22 cellular contexts compared by ENCODE assay signal in the genomic region with DNA sequence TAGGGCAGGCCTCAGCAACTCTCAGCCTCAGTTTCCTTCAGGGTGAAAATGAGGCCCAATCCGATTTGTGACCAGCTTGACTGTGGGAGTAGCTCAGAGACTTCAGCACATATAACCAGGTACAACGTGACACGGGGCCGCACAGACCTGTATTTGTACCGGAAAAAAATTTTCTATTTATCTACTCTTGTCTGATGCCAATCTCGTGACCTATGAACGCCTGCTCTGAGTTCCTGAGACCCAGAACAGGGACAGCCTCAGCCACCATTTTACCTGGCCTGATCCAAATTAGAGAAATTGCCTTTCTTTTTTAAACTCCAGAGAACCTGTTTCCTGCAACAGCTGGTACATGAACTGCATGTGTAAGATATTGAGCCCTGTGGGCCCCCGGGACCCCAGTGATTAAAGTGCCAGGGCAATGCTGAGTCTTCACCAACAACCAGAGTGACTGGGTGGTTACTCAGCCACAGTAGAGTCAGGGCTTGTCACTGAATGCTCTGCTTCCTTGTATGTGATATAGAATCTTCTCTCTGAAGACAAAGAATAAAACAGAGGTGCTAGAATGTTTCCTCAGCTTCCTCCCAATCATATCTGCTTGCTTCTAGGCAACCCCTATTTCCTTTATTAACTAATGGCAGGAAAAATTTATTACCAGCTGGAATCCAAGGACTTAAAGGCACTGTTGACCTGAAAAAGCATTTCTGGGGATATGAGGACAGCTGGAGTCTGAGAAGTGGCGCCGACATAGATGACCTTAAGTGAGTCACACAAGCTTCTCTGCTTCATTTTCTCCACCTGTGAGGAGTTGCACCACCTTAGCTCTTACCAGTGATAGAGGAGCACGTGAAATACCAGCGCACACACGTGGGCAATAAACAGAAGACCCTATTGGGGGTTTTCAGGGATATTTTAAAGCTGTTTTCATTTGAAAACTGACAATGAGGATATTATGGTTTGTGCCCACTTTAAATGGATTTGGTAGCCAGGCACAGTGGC. TPM values are rescaled to one million over a fixed set of nuclear protein-coding genes. Genes with fewer than 3 reads are reported as not detected.
DNase-seq lines count a peak whose midpoint lies in the region; ATAC-seq and TF ChIP-seq lines count a peak whose summit lies in the region.
"Had no signal": no experiment of that assay in that cellular context is flagged by ENCODE, and none has a peak within 500 bp of the region (broad histone marks: within the 10 kb centered on the region; RNA-seq: fewer than 3 reads in every experiment).

No MANE protein-coding gene starts in this region.

- H2AK5ac ChIP-seq in H9 (ENCODE audit: insufficient read length, low read length), result no peak overlapping the region

- H2BK12ac ChIP-seq in H9 (ENCODE audit: insufficient read length, low read depth, low read length), result no peak overlapping the region

- no peak overlapping the region for H2BK5ac ChIP-seq in H9 (ENCODE audit: insufficient read length, low read length)

- no peak overlapping the region for H2BK120ac ChIP-seq in H9 (ENCODE audit: low read depth, low read length, poor library complexity, severe bottlenecking)

- no peak overlapping the region for H3K9ac ChIP-seq in H9 (ENCODE audit: extremely low read depth, insufficient read length, low read length)

- no peaks in the 10 kb centered on the region for H4K20me1 ChIP-seq in H9 (ENCODE audit: control insufficient read depth, insufficient read depth, insufficient read length)
- H4K20me1 ChIP-seq in osteoblast (ENCODE audit: insufficient read depth, low read length), result no peaks in the 10 kb centered on the region

- H3K9me3 Mint-ChIP-seq in H9, result no peaks in the 10 kb centered on the region
- H3K9me3 Mint-ChIP-seq: activated naive CD8-positive, alpha-beta T cell treated with anti-CD3 and anti-CD28 coated beads, Interleukin-2, amount 10 ng/mL, durations not matched to agents 7 days and 5 days; activated T-helper 17 cell treated with anti-CD3 and anti-CD28 coated beads, Interleukin-2, amount 50 U/mL, for 72 hours; CD4-positive, alpha-beta memory T cell had no signal

- H4K91ac ChIP-seq in H9 (ENCODE audit: insufficient read length, low read depth, low read length), result no peak overlapping the region

- no peak overlapping the region for H3K4me2 ChIP-seq in H9 (ENCODE audit: insufficient read depth, insufficient read length, low read length)
- H3K4me2 ChIP-seq in osteoblast (ENCODE audit: insufficient read depth, low read length), result no peak overlapping the region

- no peak overlapping the region for H2BK20ac ChIP-seq in H9 (ENCODE audit: low read depth, low read length, poor library complexity, severe bottlenecking)

- H2AFZ ChIP-seq in H9 (ENCODE audit: low read length), result no peak overlapping the region
- H2AFZ ChIP-seq in osteoblast (ENCODE audit: low read length), result peak overlapping the region; percentile 71

- no peak overlapping the region for H3K27ac ChIP-seq in H9 (ENCODE audit: insufficient read length, low read depth, low read length)
- peak overlapping the region; percentile 69 for H3K27ac ChIP-seq in epithelial cell of prostate
- H3K27ac ChIP-seq in osteoblast (ENCODE audit: low read depth, low read length), result no peak overlapping the region
- H3K27ac ChIP-seq: brain microvascular endothelial cell, gastrocnemius medialis, neutrophil, SJSA1, thoracic aorta had no signal

- no peaks in the 10 kb centered on the region for H3K23me2 ChIP-seq in H9 (ENCODE audit: insufficient read length, low read depth, low read length, poor library complexity, severe bottlenecking)

- peak overlapping the region in 2 of 3 experiments; percentile 49 to 58; a peak in 2 of 7 replicates for H3K27ac Mint-ChIP-seq in H9
- H3K27ac Mint-ChIP-seq: activated CD4-positive, alpha-beta T cell treated with anti-CD3 and anti-CD28 coated beads for 36 hours; activated CD8-positive, alpha-beta memory T cell treated with anti-CD3 and anti-CD28 coated beads, Interleukin-2, amount 10 ng/mL, durations not matched to agents 7 days and 5 days; activated naive CD8-positive, alpha-beta T cell treated with anti-CD3 and anti-CD28 coated beads, Interleukin-2, amount 10 ng/mL, durations not matched to agents 7 days and 5 days; activated T-helper 17 cell treated with anti-CD3 and anti-CD28 coated beads, Interleukin-2, amount 50 U/mL, for 72 hours had no signal

- H3K18ac ChIP-seq in H9 (ENCODE audit: insufficient read length, low read depth, low read length), result no peak overlapping the region

- no peaks in the 10 kb centered on the region for H3K9me3 ChIP-seq in H9 (ENCODE audit: control insufficient read depth, low read depth, low read length)
- no peaks in the 10 kb centered on the region for H3K9me3 ChIP-seq in osteoblast (ENCODE audit: low read depth, low read length)
- H3K9me3 ChIP-seq: gastrocnemius medialis, neutrophil, SJSA1, thoracic aorta had no signal

- 0 out of 2 replicates have a peak overlapping the region, but pooled peaks have one; percentile 58 for H2BK15ac ChIP-seq in H9 (ENCODE audit: low read depth, low read length)

- no peaks in the 10 kb centered on the region for H3K27me3 ChIP-seq in H9 (ENCODE audit: insufficient read depth, low read length)
- no peaks in the 10 kb centered on the region for H3K27me3 ChIP-seq in osteoblast (ENCODE audit: insufficient read depth, low read length)
- H3K27me3 ChIP-seq: brain microvascular endothelial cell, gastrocnemius medialis, neutrophil, SJSA1 had no signal

- H3K4me1 Mint-ChIP-seq in H9, result peaks cover 25 to 29% of the 10 kb centered on the region in 2 experiments
- H3K4me1 Mint-ChIP-seq: activated CD4-positive, alpha-beta T cell treated with anti-CD3 and anti-CD28 coated beads for 36 hours; activated CD8-positive, alpha-beta memory T cell treated with anti-CD3 and anti-CD28 coated beads, Interleukin-2, amount 10 ng/mL, durations not matched to agents 7 days and 5 days; activated T-helper 17 cell treated with anti-CD3 and anti-CD28 coated beads, Interleukin-2, amount 50 U/mL, for 72 hours; CD4-positive, alpha-beta memory T cell had no signal

- no peaks in the 10 kb centered on the region for H3K79me1 ChIP-seq in H9 (ENCODE audit: insufficient read depth, low read depth, low read length, poor library complexity, severe bottlenecking)

- H3K56ac ChIP-seq in H9 (ENCODE audit: insufficient read length, low read depth, low read length), result no peak overlapping the region

- H3T11ph ChIP-seq in H9 (ENCODE audit: low read length), result no peak overlapping the region

- in situ Hi-C loops in SK-MEL-5 (cut with HindIII; ENCODE audit: low pct_unique_long_range_greater_than_20kb, low sequenced_read_pairs) (no loop called here), ACHN (cut with HindIII; ENCODE audit: low pct_ligation_motif_present, low pct_unique_long_range_greater_than_20kb, low sequenced_read_pairs) (no loop called here)

- H3K4me1 ChIP-seq in H9 (ENCODE audit: insufficient read depth, low read length) (no peaks in the 10 kb centered on the region; the same call in 1 of the 2 replicates), osteoblast (ENCODE audit: insufficient read depth, low read length) (peaks cover 8% of the 10 kb centered on the region)
- H3K4me1 ChIP-seq: gastrocnemius medialis had no signal

- WGBS in H9 (ENCODE audit: extremely low coverage, insufficient read length, low lambda C conversion rate), result no CpG with 5 or more reads among the region's 13 CpGs

- H3K27me3 Mint-ChIP-seq in H9 (ENCODE audit: low read depth), result no peaks in the 10 kb centered on the region
- H3K27me3 Mint-ChIP-seq: activated CD4-positive, alpha-beta T cell treated with anti-CD3 and anti-CD28 coated beads for 36 hours; activated naive CD8-positive, alpha-beta T cell treated with anti-CD3 and anti-CD28 coated beads, Interleukin-2, amount 10 ng/mL, durations not matched to agents 7 days and 5 days; activated T-helper 17 cell treated with anti-CD3 and anti-CD28 coated beads, Interleukin-2, amount 50 U/mL, for 72 hours; CD4-positive, alpha-beta memory T cell had no signal

- no peak overlapping the region for H3K14ac ChIP-seq in H9 (ENCODE audit: insufficient read depth, low read length)

- H3K36me3 ChIP-seq in osteoblast (ENCODE audit: insufficient read depth, low read length), result no peaks in the 10 kb centered on the region
- H3K36me3 ChIP-seq: brain microvascular endothelial cell, gastrocnemius medialis, neutrophil, SJSA1, thoracic aorta had no signal

- H3K36me3 Mint-ChIP-seq in H9 (ENCODE audit: insufficient read depth in 1 of 3, low read depth in 3 of 3), result peaks cover 0 to 18% (median 0%) of the 10 kb centered on the region in 3 experiments; a peak in 4 of 7 replicates
- H3K36me3 Mint-ChIP-seq: activated CD8-positive, alpha-beta memory T cell treated with anti-CD3 and anti-CD28 coated beads, Interleukin-2, amount 10 ng/mL, durations not matched to agents 7 days and 5 days; activated naive CD8-positive, alpha-beta T cell treated with anti-CD3 and anti-CD28 coated beads, Interleukin-2, amount 10 ng/mL, durations not matched to agents 7 days and 5 days; CD4-positive, alpha-beta memory T cell had no signal

- H3K4ac ChIP-seq in H9 (ENCODE audit: low read depth, low read length), result no peak overlapping the region

- no peak overlapping the region for H4K5ac ChIP-seq in H9 (ENCODE audit: insufficient read length, low read depth, low read length)

- H3K79me2 ChIP-seq in H9 (ENCODE audit: insufficient read depth, low read length), result no peaks in the 10 kb centered on the region
- H3K79me2 ChIP-seq in osteoblast (ENCODE audit: insufficient read depth, low read length), result no peaks in the 10 kb centered on the region

- ATAC-seq in GM21447 (IDR thresholded peaks at IDR 0.05; ENCODE audit: unreplicated experiment) (no peak), GM21515 (IDR thresholded peaks at IDR 0.05; ENCODE audit: unreplicated experiment) (no peak)
- ATAC-seq: activated CD8-positive, alpha-beta memory T cell treated with anti-CD3 and anti-CD28 coated beads, Interleukin-2, amount 10 ng/mL, durations not matched to agents 7 days and 5 days; activated T-helper 17 cell treated with anti-CD3 and anti-CD28 coated beads, Interleukin-2, amount 50 U/mL, for 72 hours; gastrocnemius medialis; left colon had no signal

- no peak overlapping the region for H3K23ac ChIP-seq in H9 (ENCODE audit: insufficient read length, low read depth, low read length)

- no peak for TF ChIP-seq CTCF in H9 (conservative IDR thresholded peaks at IDR 0.05)
- no peak for TF ChIP-seq CTCF in osteoblast (IDR thresholded peaks at IDR 0.05; ENCODE audit: extremely low read depth, low read depth, low read length)

- H3K4me3 ChIP-seq in osteoblast (ENCODE audit: insufficient read depth, low read length), result no peak overlapping the region
- H3K4me3 ChIP-seq: gastrocnemius medialis, SJSA1, thoracic aorta had no signal

- H4K8ac ChIP-seq in H9 (replicated peaks; ENCODE audit: insufficient read length, low read depth, low read length), result no peak overlapping the region

- no peak for DNase-seq in H9
- DNase-seq in SK-MEL-5 (ENCODE audit: low read depth, low spot score), result peak; percentile 38
- DNase-seq in epithelial cell of prostate (ENCODE audit: low read depth, low spot score), result peak; percentile 10
- DNase-seq in osteoblast (ENCODE audit: insufficient read length, low spot score, missing footprints), result peak; percentile 27
- DNase-seq in ACHN, result no peak
- no peak for DNase-seq in NK-92 (lab: John Stamatoyannopoulos, UW; ENCODE audit: unreplicated experiment)
- DNase-seq: activated CD8-positive, alpha-beta memory T cell treated with anti-CD3 and anti-CD28 coated beads, Interleukin-2, amount 10 ng/mL, durations not matched to agents 7 days and 5 days; activated naive CD8-positive, alpha-beta T cell treated with anti-CD3 and anti-CD28 coated beads, Interleukin-2, amount 10 ng/mL, durations not matched to agents 7 days and 5 days; brain microvascular endothelial cell; CD4-positive, alpha-beta memory T cell; gastrocnemius medialis; NCI-H1105; NCI-H2081 treated with DMSO at 0.1 percent for 48 hours; T-helper 9 cell had no signal

- no peak overlapping the region for H3K4me3 Mint-ChIP-seq in H9
- H3K4me3 Mint-ChIP-seq: activated CD4-positive, alpha-beta T cell treated with anti-CD3 and anti-CD28 coated beads for 36 hours; activated CD8-positive, alpha-beta memory T cell treated with anti-CD3 and anti-CD28 coated beads, Interleukin-2, amount 10 ng/mL, durations not matched to agents 7 days and 5 days; activated naive CD8-positive, alpha-beta T cell treated with anti-CD3 and anti-CD28 coated beads, Interleukin-2, amount 10 ng/mL, durations not matched to agents 7 days and 5 days; activated T-helper 17 cell treated with anti-CD3 and anti-CD28 coated beads, Interleukin-2, amount 50 U/mL, for 72 hours; CD4-positive, alpha-beta memory T cell had no signal

RNA-seq across cellular contexts. Expression of a gene that starts 47.6 kb away (rescaled TPM):
- 302 and 309 TPM in 2 replicates for total RNA-seq in H9 (2021)
- 12.7 and 13.2 TPM in 2 replicates for total RNA-seq in SK-MEL-5 (2014; rRNA removed; shearing (Covaris generic))
- polyA plus RNA-seq in SK-MEL-5 (2015; cell fraction: cytosol; rRNA removed), result 12.8 and 17.7 TPM in 2 replicates
- polyA plus RNA-seq in SK-MEL-5 (2015; cell fraction: nucleus; rRNA removed), result 5.6 and 7.5 TPM in 2 replicates
- total RNA-seq in osteoblast, result 64.8 and 73.8 TPM in 2 replicates
- polyA plus RNA-seq: CD4-positive, alpha-beta memory T cell had no signal

Comparison
In these comparisons a context has a peak if more than half of its experiments do, and no peak if none do; other contexts are left out.
1. DNase-seq: peak in SK-MEL-5 (single experiment), epithelial cell of prostate (single experiment) and osteoblast (single experiment); none in H9 (single experiment), ACHN (single experiment) and NK-92 (single experiment).